In genomic region chr17:14352139-14352538, GRCh38 we compare ENCODE assay signal across 19 cellular contexts. TPM values are rescaled to one million over a fixed set of nuclear protein-coding genes. Genes with fewer than 3 reads are reported as not detected.
DNase-seq lines count a peak whose midpoint lies in the region; ATAC-seq lines count a peak whose summit lies in the region.
"Had no signal": no experiment of that assay in that cellular context is flagged by ENCODE, and none has a peak within 500 bp of the region (broad histone marks: within the 10 kb centered on the region; RNA-seq: fewer than 3 reads in every experiment).

No MANE protein-coding gene starts in this region.

- peak overlapping the region; percentile 66 for H3K27ac Mint-ChIP-seq in dendritic cell treated with granulocyte-macrophage colony-stimulating factor and Interleukin-4, amounts not matched to agents 40 ng/mL and 50 ng/mL, for 4 days
- H3K27ac Mint-ChIP-seq: activated naive CD4-positive, alpha-beta T cell treated with anti-CD3 and anti-CD28 coated beads, Interleukin-2, amount 50 U/mL, for 72 hours; T-helper 1 cell treated with Interleukin-12 subunit alpha and Interleukin-12 subunit beta and Interleukin-4 antibody, amounts not matched to agents 30 μg/mL and 1 μg/mL, for 36 hours had no signal

- peak; percentile 24 for ATAC-seq in sciatic nerve
- ATAC-seq in HG03432 (IDR thresholded peaks at IDR 0.05; ENCODE audit: unreplicated experiment) = no peak
- ATAC-seq in HG03520 (IDR thresholded peaks at IDR 0.05; ENCODE audit: unreplicated experiment) = no peak

- H3K4me3 Mint-ChIP-seq in dendritic cell treated with granulocyte-macrophage colony-stimulating factor and Interleukin-4, amounts not matched to agents 40 ng/mL and 50 ng/mL, for 4 days = no peak overlapping the region
- H3K4me3 Mint-ChIP-seq: T-helper 1 cell treated with Interleukin-12 subunit alpha and Interleukin-12 subunit beta and Interleukin-4 antibody, amounts not matched to agents 30 μg/mL and 1 μg/mL, for 36 hours had no signal

- H3K9me3 Mint-ChIP-seq in dendritic cell treated with granulocyte-macrophage colony-stimulating factor and Interleukin-4, amounts not matched to agents 40 ng/mL and 50 ng/mL, for 4 days = no peaks in the 10 kb centered on the region
- H3K9me3 Mint-ChIP-seq: activated naive CD4-positive, alpha-beta T cell treated with anti-CD3 and anti-CD28 coated beads, Interleukin-2, amount 50 U/mL, for 72 hours; T-helper 1 cell treated with Interleukin-12 subunit alpha and Interleukin-12 subunit beta and Interleukin-4 antibody, amounts not matched to agents 30 μg/mL and 1 μg/mL, for 36 hours had no signal

- H3K27me3 Mint-ChIP-seq in dendritic cell treated with granulocyte-macrophage colony-stimulating factor and Interleukin-4, amounts not matched to agents 40 ng/mL and 50 ng/mL, for 4 days = no peaks in the 10 kb centered on the region

- no peaks in the 10 kb centered on the region for H3K4me1 Mint-ChIP-seq in dendritic cell treated with granulocyte-macrophage colony-stimulating factor and Interleukin-4, amounts not matched to agents 40 ng/mL and 50 ng/mL, for 4 days (ENCODE audit: low read depth)

- H3K36me3 Mint-ChIP-seq in dendritic cell treated with granulocyte-macrophage colony-stimulating factor and Interleukin-4, amounts not matched to agents 40 ng/mL and 50 ng/mL, for 4 days (ENCODE audit: low read depth) = no peaks in the 10 kb centered on the region
- H3K36me3 Mint-ChIP-seq: activated naive CD4-positive, alpha-beta T cell treated with anti-CD3 and anti-CD28 coated beads, Interleukin-2, amount 50 U/mL, for 72 hours had no signal

- intact Hi-C loops in dendritic cell treated with granulocyte-macrophage colony-stimulating factor and Interleukin-4, amounts not matched to agents 40 ng/mL and 50 ng/mL, for 4 days (cut with micrococcal nuclease) = loop anchor here (2.0 to 10.0 kb wide), 2 partner anchors 51 to 253 kb away; partner anchors contain the start of gene HS3ST3B1
- intact Hi-C loops in sciatic nerve (cut with DNase I) = no loop called here

- DNase-seq in SIG-M5 treated with dmso at 0.1 percent for 504 hours (lab: John Stamatoyannopoulos, UW; ENCODE audit: unreplicated experiment) (peak; percentile 72), SIG-M5 (lab: John Stamatoyannopoulos, UW) (no peak), NOMO-1 treated with dmso at 0.1 percent for 144 hours (lab: John Stamatoyannopoulos, UW; ENCODE audit: unreplicated experiment) (peak; percentile 39), sciatic nerve (ENCODE audit: low spot score) (no peak), activated gamma-delta T cell treated with Interleukin-2 at 50 U/mL for 16 hours (no peak)
- DNase-seq: 8988T; activated CD4-positive, CD25-positive, alpha-beta regulatory T cell treated with anti-CD3 and anti-CD28 coated beads, Interleukin-2, amount 50 U/mL, for 72 hours; DND-41; effector memory CD4-positive, alpha-beta T cell; hypothalamus; left cardiac atrium; NCI-H69; pancreas; stimulated activated naive CD4-positive, alpha-beta T cell had no signal

RNA-seq across cellular contexts. Expression of gene HS3ST3B1, which starts 51.3 kb away (rescaled TPM):
- 1.2 TPM for total RNA-seq in sciatic nerve

Comparison
In these comparisons a context has a peak if more than half of its experiments do, and no peak if none do; other contexts are left out.
1. DNase-seq: peak in SIG-M5 treated with dmso at 0.1 percent for 504 hours (single experiment) and NOMO-1 treated with dmso at 0.1 percent for 144 hours (single experiment); none in SIG-M5 (single experiment), sciatic nerve (single experiment) and activated gamma-delta T cell treated with Interleukin-2 at 50 U/mL for 16 hours (single experiment).